In the genomic region with DNA sequence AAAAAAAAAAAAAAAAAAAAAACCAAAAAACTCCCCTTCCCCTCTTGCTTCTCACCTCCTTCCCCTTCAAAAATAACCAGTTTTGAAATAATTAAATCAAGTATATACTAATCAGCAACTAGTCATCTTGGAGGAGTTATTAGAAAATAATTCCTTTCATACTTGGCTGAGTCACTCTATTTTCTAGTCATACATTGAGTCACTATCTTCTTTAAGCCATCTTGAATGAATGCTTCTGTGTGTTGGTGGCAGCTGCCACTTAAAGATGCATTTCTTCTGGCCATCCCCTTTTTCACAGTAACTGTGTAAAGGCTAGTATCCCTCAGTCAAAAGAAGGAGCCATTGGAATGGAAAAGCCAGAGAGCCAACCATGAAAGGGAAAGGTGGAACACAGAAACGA, we compare ENCODE assay signal across 20 cellular contexts.
DNase-seq lines count a peak whose midpoint lies in the region; ATAC-seq, FAIRE-seq and TF ChIP-seq lines count a peak whose summit lies in the region.
"Had no signal": no experiment of that assay in that cellular context is flagged by ENCODE, and none has a peak within 500 bp of the region (broad histone marks: within the 10 kb centered on the region; RNA-seq: fewer than 3 reads in every experiment).

No MANE protein-coding gene starts in this region.

- H3K4me3 ChIP-seq in A549, result no peak overlapping the region
- H3K4me3 ChIP-seq in HCT116 (replicated peaks in 1 of 2; ENCODE audit: low read depth in 1 of 2, low read length in 2 of 2), result no peak overlapping the region
- H3K4me3 ChIP-seq in CD4-positive, alpha-beta memory T cell (ENCODE audit: low read length in 2 of 2), result no peak overlapping the region
- H3K4me3 ChIP-seq: heart right ventricle, right lobe of liver, SJCRH30 had no signal

- POLR2A ChIA-PET in A549 (lab: Yijun Ruan, JAX) (interaction anchor here (0.7 kb wide), 2 partner anchors 489 to 514 kb away, joined by 3 to 5 read pairs; a partner anchor contains a TSS), HCT116 (lab: Charles Lee) (no interaction called here)
- POLR2A ChIA-PET in CD4-positive, alpha-beta memory T cell (lab: Charles Lee; ENCODE audit: partially characterized antibody), result no interaction called here

- TF ChIP-seq EP300 in A549 (IDR thresholded peaks at IDR 0.05), result no peak

- no peak overlapping the region for H3K4me3 Mint-ChIP-seq in activated T-helper 2 cell treated with anti-CD3 and anti-CD28 coated beads, Interferon-gamma antibody, Interleukin-2, Interleukin-4, amounts not matched to agents 10 μg/mL and 5 μg/mL and 100 μg/mL, durations not matched to agents 14 hours and 24 hours and 36 hours (ENCODE audit: low read depth)
- H3K4me3 Mint-ChIP-seq in CD4-positive, alpha-beta memory T cell, result no peak overlapping the region
- H3K4me3 Mint-ChIP-seq: activated CD4-positive, alpha-beta T cell treated with anti-CD3 and anti-CD28 coated beads, Interleukin-2, amount 10 ng/mL, durations not matched to agents 7 days and 5 days; brain; dendritic cell treated with granulocyte-macrophage colony-stimulating factor and Interleukin-4, amounts not matched to agents 40 ng/mL and 50 ng/mL, for 4 days had no signal

- intact Hi-C loops in HCT116 (cut with micrococcal nuclease), result no loop called here
- intact Hi-C loops in activated T-helper 2 cell treated with anti-CD3 and anti-CD28 coated beads, Interferon-gamma antibody, Interleukin-2, Interleukin-4, amounts not matched to agents 10 μg/mL and 5 μg/mL and 100 μg/mL, durations not matched to agents 14 hours and 24 hours and 36 hours (cut with micrococcal nuclease), result no loop called here
- intact Hi-C loops in CD4-positive, alpha-beta memory T cell (cut with micrococcal nuclease), result no loop called here

- H3K4me1 Mint-ChIP-seq in activated T-helper 2 cell treated with anti-CD3 and anti-CD28 coated beads, Interferon-gamma antibody, Interleukin-2, Interleukin-4, amounts not matched to agents 10 μg/mL and 5 μg/mL and 100 μg/mL, durations not matched to agents 14 hours and 24 hours and 36 hours (ENCODE audit: low read depth), result peaks cover 9% of the 10 kb centered on the region
- H3K4me1 Mint-ChIP-seq in CD4-positive, alpha-beta memory T cell, result peaks cover 0 to 1% (median under 1%) of the 10 kb centered on the region in 4 donors
- H3K4me1 Mint-ChIP-seq: activated CD4-positive, alpha-beta T cell treated with anti-CD3 and anti-CD28 coated beads, Interleukin-2, amount 10 ng/mL, durations not matched to agents 7 days and 5 days had no signal

- H3K36me3 Mint-ChIP-seq in activated T-helper 2 cell treated with anti-CD3 and anti-CD28 coated beads, Interferon-gamma antibody, Interleukin-2, Interleukin-4, amounts not matched to agents 10 μg/mL and 5 μg/mL and 100 μg/mL, durations not matched to agents 14 hours and 24 hours and 36 hours (ENCODE audit: low read depth), result peaks cover 16% of the 10 kb centered on the region
- peaks cover 28 to 48% of the 10 kb centered on the region in 2 donors for H3K36me3 Mint-ChIP-seq in CD4-positive, alpha-beta memory T cell

- no peak for TF ChIP-seq CTCF in A549 (IDR thresholded peaks at IDR 0.05)
- TF ChIP-seq CTCF in HCT116 (IDR thresholded peaks at IDR 0.05 in 2 of 3, conservative IDR thresholded peaks at IDR 0.05 in 1 of 3; ENCODE audit: borderline replicate concordance in 1 of 3, insufficient read depth in 1 of 3, low read depth in 2 of 3, low read length in 2 of 3), result no peak

- TF ChIP-seq POLR2A in A549 (IDR thresholded peaks at IDR 0.05; ENCODE audit: low read length) (no peak), HCT116 (IDR thresholded peaks at IDR 0.05; ENCODE audit: borderline replicate concordance, extremely low read depth, insufficient read depth, insufficient read length) (no peak), GM12892 (IDR thresholded peaks at IDR 0.05; ENCODE audit: low read depth, low read length) (no peak)

- H3K9me3 ChIP-seq in A549, result no peaks in the 10 kb centered on the region
- H3K9me3 ChIP-seq in HCT116 (ENCODE audit: control insufficient read depth in 1 of 2, insufficient read depth in 1 of 2, low read depth in 1 of 2, low read length in 2 of 2), result no peaks in the 10 kb centered on the region
- no peaks in the 10 kb centered on the region for H3K9me3 ChIP-seq in CD4-positive, alpha-beta memory T cell (ENCODE audit: control insufficient read depth in 1 of 2, low read length in 2 of 2)
- H3K9me3 ChIP-seq: heart right ventricle, right lobe of liver, SJCRH30 had no signal

- 0 out of 6 replicates have a peak, but pooled peaks of 1 of the 2 experiments have one; percentile 40 for ATAC-seq in A549
- no peak for ATAC-seq in HCT116
- ATAC-seq: heart right ventricle, HepG2, right lobe of liver had no signal

- CTCF ChIA-PET in A549 (lab: Yijun Ruan, JAX), result interaction anchor here (1.2 to 1.3 kb wide), 2 partner anchors 29 to 48 kb away, joined by 3 to 4 read pairs; no protein-coding TSS in a partner anchor
- CTCF ChIA-PET in HCT116 (lab: Charles Lee), result no interaction called here
- CTCF ChIA-PET in CD4-positive, alpha-beta memory T cell (lab: Charles Lee; ENCODE audit: partially characterized antibody), result no interaction called here

- no peaks in the 10 kb centered on the region for H3K9me2 ChIP-seq in HCT116 (ENCODE audit: insufficient read depth)

- H3K9me3 Mint-ChIP-seq in activated T-helper 2 cell treated with anti-CD3 and anti-CD28 coated beads, Interferon-gamma antibody, Interleukin-2, Interleukin-4, amounts not matched to agents 10 μg/mL and 5 μg/mL and 100 μg/mL, durations not matched to agents 14 hours and 24 hours and 36 hours, result no peaks in the 10 kb centered on the region
- H3K9me3 Mint-ChIP-seq in CD4-positive, alpha-beta memory T cell, result no peaks in the 10 kb centered on the region
- H3K9me3 Mint-ChIP-seq: activated CD4-positive, alpha-beta T cell treated with anti-CD3 and anti-CD28 coated beads, Interleukin-2, amount 10 ng/mL, durations not matched to agents 7 days and 5 days; brain; dendritic cell treated with granulocyte-macrophage colony-stimulating factor and Interleukin-4, amounts not matched to agents 40 ng/mL and 50 ng/mL, for 4 days had no signal

- H3K27ac Mint-ChIP-seq in activated T-helper 2 cell treated with anti-CD3 and anti-CD28 coated beads, Interferon-gamma antibody, Interleukin-2, Interleukin-4, amounts not matched to agents 10 μg/mL and 5 μg/mL and 100 μg/mL, durations not matched to agents 14 hours and 24 hours and 36 hours, result peak overlapping the region; percentile 33
- H3K27ac Mint-ChIP-seq in CD4-positive, alpha-beta memory T cell, result peak overlapping the region in 2 of 7 donors; percentile 18 to 25
- H3K27ac Mint-ChIP-seq: activated CD4-positive, alpha-beta T cell treated with anti-CD3 and anti-CD28 coated beads, Interleukin-2, amount 10 ng/mL, durations not matched to agents 7 days and 5 days; dendritic cell treated with granulocyte-macrophage colony-stimulating factor and Interleukin-4, amounts not matched to agents 40 ng/mL and 50 ng/mL, for 4 days had no signal

- BruUV-seq in HCT116 (replicated peaks; lab: Mats Ljungman, UMichigan), result no TSS peak

- no peaks in the 10 kb centered on the region for H4K20me1 ChIP-seq in HCT116 (ENCODE audit: insufficient read depth)

- H3K36me3 ChIP-seq in HCT116 (ENCODE audit: control insufficient read depth in 1 of 2, insufficient read depth in 2 of 2, low read length in 2 of 2), result no peaks in the 10 kb centered on the region
- peaks cover 8% of the 10 kb centered on the region for H3K36me3 ChIP-seq in CD4-positive, alpha-beta memory T cell (ENCODE audit: insufficient read depth, low read length)
- H3K36me3 ChIP-seq: right lobe of liver had no signal

- no peak overlapping the region for H2AFZ ChIP-seq in HCT116 (ENCODE audit: low read depth, low read length, poor library complexity, severe bottlenecking)

- WGBS in A549 (ENCODE audit: missing lambda C conversion rate), result 87% methylated on average over 1 of the region's 1 CpG

- peaks cover 19% of the 10 kb centered on the region for H3K4me1 ChIP-seq in A549
- H3K4me1 ChIP-seq in HCT116 (ENCODE audit: control insufficient read depth in 1 of 2, insufficient read depth in 2 of 2, low read length in 2 of 2), result peaks cover 0 to 3% of the 10 kb centered on the region in 2 experiments; a peak in 1 of 4 replicates
- no peaks in the 10 kb centered on the region for H3K4me1 ChIP-seq in CD4-positive, alpha-beta memory T cell (ENCODE audit: insufficient read depth, low read length)
- H3K4me1 ChIP-seq: right lobe of liver, SJCRH30 had no signal

- H3K27ac ChIP-seq in A549 (no peak overlapping the region), HCT116 (ENCODE audit: low read depth, low read length) (no peak overlapping the region)
- H3K27ac ChIP-seq in CD4-positive, alpha-beta memory T cell (ENCODE audit: low read depth, low read length), result no peak overlapping the region
- H3K27ac ChIP-seq: heart right ventricle, right lobe of liver, SJCRH30 had no signal

- H3K4me2 ChIP-seq in A549 (peak overlapping the region; percentile 44), HCT116 (ENCODE audit: low read length) (no peak overlapping the region)

- no peak overlapping the region for H3K9ac ChIP-seq in HCT116 (ENCODE audit: low read length)

- RAD21 ChIA-PET in HCT116 (lab: Charles Lee; ENCODE audit: low non-redundant PET in 1 of 2, low total read pairs in 2 of 2, uncharacterized antibody in 2 of 2, unreplicated experiment in 2 of 2), result interaction anchor here in 1 of 2 experiments (0.6 kb wide), 1 partner anchor 220 kb away, joined by 3 read pairs; no protein-coding TSS in a partner anchor

- no peaks in the 10 kb centered on the region for H3K27me3 ChIP-seq in HCT116 (ENCODE audit: insufficient read depth, low read length)
- no peaks in the 10 kb centered on the region for H3K27me3 ChIP-seq in CD4-positive, alpha-beta memory T cell (ENCODE audit: insufficient read depth, low read length)
- H3K27me3 ChIP-seq: heart right ventricle, right lobe of liver, SJCRH30 had no signal

- H3K27me3 Mint-ChIP-seq in activated T-helper 2 cell treated with anti-CD3 and anti-CD28 coated beads, Interferon-gamma antibody, Interleukin-2, Interleukin-4, amounts not matched to agents 10 μg/mL and 5 μg/mL and 100 μg/mL, durations not matched to agents 14 hours and 24 hours and 36 hours (ENCODE audit: low read depth), result no peaks in the 10 kb centered on the region
- no peaks in the 10 kb centered on the region for H3K27me3 Mint-ChIP-seq in CD4-positive, alpha-beta memory T cell
- H3K27me3 Mint-ChIP-seq: activated CD4-positive, alpha-beta T cell treated with anti-CD3 and anti-CD28 coated beads, Interleukin-2, amount 10 ng/mL, durations not matched to agents 7 days and 5 days; brain had no signal

- no peaks in the 10 kb centered on the region for H3K79me2 ChIP-seq in HCT116 (ENCODE audit: insufficient read depth, low read length)

- TF ChIP-seq RAD21 in A549 (conservative IDR thresholded peaks at IDR 0.05 in 1 of 2, IDR thresholded peaks at IDR 0.05 in 1 of 2), result no peak
- no peak for TF ChIP-seq RAD21 in HCT116 (IDR thresholded peaks at IDR 0.05; ENCODE audit: low read depth)

- FAIRE-seq in A549 (lab: Jason Lieb, UNC) (no peak), GM12892 (lab: Jason Lieb, UNC) (no peak)
- FAIRE-seq: HepG2 had no signal

- DNase-seq in A549 (ENCODE audit: low read depth in 1 of 2, low spot score in 1 of 2), result peak; percentile 4 to 10
- DNase-seq in HCT116 (ENCODE audit: low read depth, low spot score), result no peak
- no peak for DNase-seq in activated T-helper 2 cell treated with anti-CD3 and anti-CD28 coated beads, Interferon-gamma antibody, Interleukin-2, Interleukin-4, amounts not matched to agents 10 μg/mL and 5 μg/mL and 100 μg/mL, durations not matched to agents 14 hours and 24 hours and 36 hours (ENCODE audit: low spot score)
- DNase-seq in hepatic stellate cell (ENCODE audit: low spot score), result peak; percentile 11
- no peak for DNase-seq in GM12892 (ENCODE audit: insufficient read length)
- DNase-seq in NCI-H187 treated with DMSO at 0.1 percent for 48 hours (lab: John Stamatoyannopoulos, UW), result no peak
- no peak for DNase-seq in NCI-H2029 treated with DMSO at 0.1 percent for 48 hours (lab: John Stamatoyannopoulos, UW)
- DNase-seq in CD4-positive, alpha-beta memory T cell, result no peak
- DNase-seq: activated CD4-positive, alpha-beta T cell treated with anti-CD3 and anti-CD28 coated beads, Interleukin-2, amount 10 ng/mL, durations not matched to agents 7 days and 5 days; activated naive CD4-positive, alpha-beta T cell treated with anti-CD3 and anti-CD28 coated beads, Interleukin-2, amount 50 U/mL, for 16 hours; activated T-cell treated with anti-CD3 and anti-CD28 coated beads for 4 hours; COR-L47; heart right ventricle; NCI-H1930; NCI-H510A treated with DMSO at 0.1 percent for 48 hours; right lobe of liver; SJCRH30 had no signal

Comparison
In these comparisons a context has a peak if more than half of its experiments do, and no peak if none do; other contexts are left out.
1. DNase-seq: peak in A549 (2 of 2) and hepatic stellate cell (single experiment); none in HCT116 (single experiment), activated T-helper 2 cell treated with anti-CD3 and anti-CD28 coated beads, Interferon-gamma antibody, Interleukin-2, Interleukin-4, amounts not matched to agents 10 μg/mL and 5 μg/mL and 100 μg/mL, durations not matched to agents 14 hours and 24 hours and 36 hours (single experiment), GM12892 (single experiment), NCI-H187 treated with DMSO at 0.1 percent for 48 hours (single experiment), NCI-H2029 treated with DMSO at 0.1 percent for 48 hours (single experiment) and CD4-positive, alpha-beta memory T cell (0 of 5).